ENCODE assay signal across 8 cellular contexts in genomic region chr6:160197662-160198061, GRCh38.
"Had no signal": no experiment of that assay in that cellular context is flagged by ENCODE, and none has a peak within 500 bp of the region (broad histone marks: within the 10 kb centered on the region; RNA-seq: fewer than 3 reads in every experiment).

No MANE protein-coding gene starts in this region.

- DNase-seq: GDM1, GF-D8 had no signal

- H3K4me3 ChIP-seq: GM12878 had no signal

- FAIRE-seq: G401.6, GM12878, GM12891, GM12892, GM18507, GM19239 had no signal
